Comparison of ENCODE assay signal across 1 cellular context in the genomic region with DNA sequence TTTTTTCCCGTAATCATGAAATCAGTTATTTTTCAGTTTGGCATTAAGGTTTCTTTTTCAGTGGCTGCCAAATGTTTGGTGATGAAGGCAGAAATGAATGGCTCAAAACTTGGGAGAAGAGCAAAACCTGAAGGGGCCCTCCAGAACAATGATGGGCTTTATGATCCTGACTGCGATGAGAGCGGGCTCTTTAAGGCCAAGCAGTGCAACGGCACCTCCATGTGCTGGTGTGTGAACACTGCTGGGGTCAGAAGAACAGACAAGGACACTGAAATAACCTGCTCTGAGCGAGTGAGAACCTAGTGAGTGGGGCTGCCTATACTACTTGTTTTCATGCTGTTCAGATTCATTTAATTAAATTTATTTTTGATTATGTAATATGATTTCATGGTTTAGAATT.
TF ChIP-seq lines count a peak whose summit lies in the region.

No MANE protein-coding gene starts in this region.

TF ChIP-seq in HepG2, 621 proteins besides CTCF, POLR2A, EP300 and RAD21 (continued from another document and continues in another):
- TF ChIP-seq, protein P1, sequence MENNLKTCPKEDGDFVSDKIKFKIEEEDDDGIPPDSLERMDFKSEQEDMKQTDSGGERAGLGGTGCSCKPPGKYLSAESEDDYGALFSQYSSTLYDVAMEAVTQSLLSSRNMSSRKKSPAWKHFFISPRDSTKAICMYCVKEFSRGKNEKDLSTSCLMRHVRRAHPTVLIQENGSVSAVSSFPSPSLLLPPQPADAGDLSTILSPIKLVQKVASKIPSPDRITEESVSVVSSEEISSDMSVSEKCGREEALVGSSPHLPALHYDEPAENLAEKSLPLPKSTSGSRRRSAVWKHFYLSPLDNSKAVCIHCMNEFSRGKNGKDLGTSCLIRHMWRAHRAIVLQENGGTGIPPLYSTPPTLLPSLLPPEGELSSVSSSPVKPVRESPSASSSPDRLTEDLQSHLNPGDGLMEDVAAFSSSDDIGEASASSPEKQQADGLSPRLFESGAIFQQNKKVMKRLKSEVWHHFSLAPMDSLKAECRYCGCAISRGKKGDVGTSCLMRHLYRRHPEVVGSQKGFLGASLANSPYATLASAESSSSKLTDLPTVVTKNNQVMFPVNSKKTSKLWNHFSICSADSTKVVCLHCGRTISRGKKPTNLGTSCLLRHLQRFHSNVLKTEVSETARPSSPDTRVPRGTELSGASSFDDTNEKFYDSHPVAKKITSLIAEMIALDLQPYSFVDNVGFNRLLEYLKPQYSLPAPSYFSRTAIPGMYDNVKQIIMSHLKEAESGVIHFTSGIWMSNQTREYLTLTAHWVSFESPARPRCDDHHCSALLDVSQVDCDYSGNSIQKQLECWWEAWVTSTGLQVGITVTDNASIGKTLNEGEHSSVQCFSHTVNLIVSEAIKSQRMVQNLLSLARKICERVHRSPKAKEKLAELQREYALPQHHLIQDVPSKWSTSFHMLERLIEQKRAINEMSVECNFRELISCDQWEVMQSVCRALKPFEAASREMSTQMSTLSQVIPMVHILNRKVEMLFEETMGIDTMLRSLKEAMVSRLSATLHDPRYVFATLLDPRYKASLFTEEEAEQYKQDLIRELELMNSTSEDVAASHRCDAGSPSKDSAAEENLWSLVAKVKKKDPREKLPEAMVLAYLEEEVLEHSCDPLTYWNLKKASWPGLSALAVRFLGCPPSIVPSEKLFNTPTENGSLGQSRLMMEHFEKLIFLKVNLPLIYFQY (CRISPR knock-in tag; IDR thresholded peaks at IDR 0.05; ENCODE audit: borderline replicate concordance): peak; percentile 50; the same call in 1 of the 2 replicates
- TF ChIP-seq KAT8 (CRISPR knock-in tag; IDR thresholded peaks at IDR 0.05): 0 out of 2 replicates have a peak, but pooled peaks have one; percentile 21
- TF ChIP-seq, protein P2, sequence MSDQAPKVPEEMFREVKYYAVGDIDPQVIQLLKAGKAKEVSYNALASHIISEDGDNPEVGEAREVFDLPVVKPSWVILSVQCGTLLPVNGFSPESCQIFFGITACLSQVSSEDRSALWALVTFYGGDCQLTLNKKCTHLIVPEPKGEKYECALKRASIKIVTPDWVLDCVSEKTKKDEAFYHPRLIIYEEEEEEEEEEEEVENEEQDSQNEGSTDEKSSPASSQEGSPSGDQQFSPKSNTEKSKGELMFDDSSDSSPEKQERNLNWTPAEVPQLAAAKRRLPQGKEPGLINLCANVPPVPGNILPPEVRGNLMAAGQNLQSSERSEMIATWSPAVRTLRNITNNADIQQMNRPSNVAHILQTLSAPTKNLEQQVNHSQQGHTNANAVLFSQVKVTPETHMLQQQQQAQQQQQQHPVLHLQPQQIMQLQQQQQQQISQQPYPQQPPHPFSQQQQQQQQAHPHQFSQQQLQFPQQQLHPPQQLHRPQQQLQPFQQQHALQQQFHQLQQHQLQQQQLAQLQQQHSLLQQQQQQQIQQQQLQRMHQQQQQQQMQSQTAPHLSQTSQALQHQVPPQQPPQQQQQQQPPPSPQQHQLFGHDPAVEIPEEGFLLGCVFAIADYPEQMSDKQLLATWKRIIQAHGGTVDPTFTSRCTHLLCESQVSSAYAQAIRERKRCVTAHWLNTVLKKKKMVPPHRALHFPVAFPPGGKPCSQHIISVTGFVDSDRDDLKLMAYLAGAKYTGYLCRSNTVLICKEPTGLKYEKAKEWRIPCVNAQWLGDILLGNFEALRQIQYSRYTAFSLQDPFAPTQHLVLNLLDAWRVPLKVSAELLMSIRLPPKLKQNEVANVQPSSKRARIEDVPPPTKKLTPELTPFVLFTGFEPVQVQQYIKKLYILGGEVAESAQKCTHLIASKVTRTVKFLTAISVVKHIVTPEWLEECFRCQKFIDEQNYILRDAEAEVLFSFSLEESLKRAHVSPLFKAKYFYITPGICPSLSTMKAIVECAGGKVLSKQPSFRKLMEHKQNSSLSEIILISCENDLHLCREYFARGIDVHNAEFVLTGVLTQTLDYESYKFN (CRISPR knock-in tag; conservative IDR thresholded peaks at IDR 0.05): 0 out of 2 replicates have a peak, but pooled peaks have one; percentile 19
- peak; percentile 54; the same call in 1 of the 2 replicates for TF ChIP-seq SOX5 (CRISPR knock-in tag; IDR thresholded peaks at IDR 0.05; ENCODE audit: borderline replicate concordance)
- TF ChIP-seq, protein P3, sequence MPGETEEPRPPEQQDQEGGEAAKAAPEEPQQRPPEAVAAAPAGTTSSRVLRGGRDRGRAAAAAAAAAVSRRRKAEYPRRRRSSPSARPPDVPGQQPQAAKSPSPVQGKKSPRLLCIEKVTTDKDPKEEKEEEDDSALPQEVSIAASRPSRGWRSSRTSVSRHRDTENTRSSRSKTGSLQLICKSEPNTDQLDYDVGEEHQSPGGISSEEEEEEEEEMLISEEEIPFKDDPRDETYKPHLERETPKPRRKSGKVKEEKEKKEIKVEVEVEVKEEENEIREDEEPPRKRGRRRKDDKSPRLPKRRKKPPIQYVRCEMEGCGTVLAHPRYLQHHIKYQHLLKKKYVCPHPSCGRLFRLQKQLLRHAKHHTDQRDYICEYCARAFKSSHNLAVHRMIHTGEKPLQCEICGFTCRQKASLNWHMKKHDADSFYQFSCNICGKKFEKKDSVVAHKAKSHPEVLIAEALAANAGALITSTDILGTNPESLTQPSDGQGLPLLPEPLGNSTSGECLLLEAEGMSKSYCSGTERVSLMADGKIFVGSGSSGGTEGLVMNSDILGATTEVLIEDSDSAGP (CRISPR knock-in tag; IDR thresholded peaks at IDR 0.05; ENCODE audit: borderline replicate concordance): peak; percentile 89
- 0 out of 2 replicates have a peak, but pooled peaks have one; percentile 30 for TF ChIP-seq ZMYM4 (CRISPR knock-in tag; IDR thresholded peaks at IDR 0.05)
- TF ChIP-seq MXD4 (CRISPR knock-in tag; IDR thresholded peaks at IDR 0.05): peak; percentile 74; the same call in 1 of the 2 replicates
- no peak for TF ChIP-seq ZNF775 (CRISPR knock-in tag; IDR thresholded peaks at IDR 0.05; ENCODE audit: borderline replicate concordance)
- peak; percentile 72; the same call in 1 of the 2 replicates for TF ChIP-seq RXRB (CRISPR knock-in tag; IDR thresholded peaks at IDR 0.05; ENCODE audit: borderline replicate concordance)
- TF ChIP-seq SMC3 (IDR thresholded peaks at IDR 0.05; ENCODE audit: low read length): peak; percentile 99
- TF ChIP-seq MIER3 (CRISPR knock-in tag; IDR thresholded peaks at IDR 0.05; ENCODE audit: borderline replicate concordance): peak; percentile 29; the same call in 1 of the 2 replicates
- no peak for TF ChIP-seq RFX3 (CRISPR knock-in tag; IDR thresholded peaks at IDR 0.05)
- TF ChIP-seq, protein P4, sequence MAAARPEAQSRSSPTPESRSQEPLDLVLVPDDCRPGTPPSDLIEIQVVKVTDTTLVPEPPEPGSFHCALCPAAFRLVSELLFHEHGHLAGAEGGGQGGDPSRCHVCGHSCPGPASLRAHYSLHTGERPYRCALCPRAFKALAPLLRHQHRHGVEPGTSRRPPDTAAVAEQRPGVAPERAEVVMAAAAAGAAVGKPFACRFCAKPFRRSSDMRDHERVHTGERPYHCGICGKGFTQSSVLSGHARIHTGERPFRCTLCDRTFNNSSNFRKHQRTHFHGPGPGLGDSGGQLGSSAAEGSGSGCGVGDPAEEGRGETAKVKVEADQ (CRISPR knock-in tag; IDR thresholded peaks at IDR 0.05; ENCODE audit: borderline replicate concordance): no peak
- TF ChIP-seq, protein P5, sequence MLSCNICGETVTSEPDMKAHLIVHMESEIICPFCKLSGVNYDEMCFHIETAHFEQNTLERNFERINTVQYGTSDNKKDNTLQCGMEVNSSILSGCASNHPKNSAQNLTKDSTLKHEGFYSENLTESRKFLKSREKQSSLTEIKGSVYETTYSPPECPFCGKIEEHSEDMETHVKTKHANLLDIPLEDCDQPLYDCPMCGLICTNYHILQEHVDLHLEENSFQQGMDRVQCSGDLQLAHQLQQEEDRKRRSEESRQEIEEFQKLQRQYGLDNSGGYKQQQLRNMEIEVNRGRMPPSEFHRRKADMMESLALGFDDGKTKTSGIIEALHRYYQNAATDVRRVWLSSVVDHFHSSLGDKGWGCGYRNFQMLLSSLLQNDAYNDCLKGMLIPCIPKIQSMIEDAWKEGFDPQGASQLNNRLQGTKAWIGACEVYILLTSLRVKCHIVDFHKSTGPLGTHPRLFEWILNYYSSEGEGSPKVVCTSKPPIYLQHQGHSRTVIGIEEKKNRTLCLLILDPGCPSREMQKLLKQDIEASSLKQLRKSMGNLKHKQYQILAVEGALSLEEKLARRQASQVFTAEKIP (CRISPR knock-in tag; IDR thresholded peaks at IDR 0.05; ENCODE audit: borderline replicate concordance): no peak
- TF ChIP-seq, protein P6, sequence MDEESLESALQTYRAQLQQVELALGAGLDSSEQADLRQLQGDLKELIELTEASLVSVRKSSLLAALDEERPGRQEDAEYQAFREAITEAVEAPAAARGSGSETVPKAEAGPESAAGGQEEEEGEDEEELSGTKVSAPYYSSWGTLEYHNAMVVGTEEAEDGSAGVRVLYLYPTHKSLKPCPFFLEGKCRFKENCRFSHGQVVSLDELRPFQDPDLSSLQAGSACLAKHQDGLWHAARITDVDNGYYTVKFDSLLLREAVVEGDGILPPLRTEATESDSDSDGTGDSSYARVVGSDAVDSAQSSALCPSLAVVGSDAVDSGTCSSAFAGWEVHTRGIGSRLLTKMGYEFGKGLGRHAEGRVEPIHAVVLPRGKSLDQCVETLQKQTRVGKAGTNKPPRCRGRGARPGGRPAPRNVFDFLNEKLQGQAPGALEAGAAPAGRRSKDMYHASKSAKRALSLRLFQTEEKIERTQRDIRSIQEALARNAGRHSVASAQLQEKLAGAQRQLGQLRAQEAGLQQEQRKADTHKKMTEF (CRISPR knock-in tag; IDR thresholded peaks at IDR 0.05): peak; percentile 22; the same call in 1 of the 2 replicates
- no peak for TF ChIP-seq ZFP36L2 (CRISPR knock-in tag; IDR thresholded peaks at IDR 0.05)
- 0 out of 2 replicates have a peak, but pooled peaks have one; percentile 23 for TF ChIP-seq BCL6 (CRISPR knock-in tag; IDR thresholded peaks at IDR 0.05)
- TF ChIP-seq, protein P7, sequence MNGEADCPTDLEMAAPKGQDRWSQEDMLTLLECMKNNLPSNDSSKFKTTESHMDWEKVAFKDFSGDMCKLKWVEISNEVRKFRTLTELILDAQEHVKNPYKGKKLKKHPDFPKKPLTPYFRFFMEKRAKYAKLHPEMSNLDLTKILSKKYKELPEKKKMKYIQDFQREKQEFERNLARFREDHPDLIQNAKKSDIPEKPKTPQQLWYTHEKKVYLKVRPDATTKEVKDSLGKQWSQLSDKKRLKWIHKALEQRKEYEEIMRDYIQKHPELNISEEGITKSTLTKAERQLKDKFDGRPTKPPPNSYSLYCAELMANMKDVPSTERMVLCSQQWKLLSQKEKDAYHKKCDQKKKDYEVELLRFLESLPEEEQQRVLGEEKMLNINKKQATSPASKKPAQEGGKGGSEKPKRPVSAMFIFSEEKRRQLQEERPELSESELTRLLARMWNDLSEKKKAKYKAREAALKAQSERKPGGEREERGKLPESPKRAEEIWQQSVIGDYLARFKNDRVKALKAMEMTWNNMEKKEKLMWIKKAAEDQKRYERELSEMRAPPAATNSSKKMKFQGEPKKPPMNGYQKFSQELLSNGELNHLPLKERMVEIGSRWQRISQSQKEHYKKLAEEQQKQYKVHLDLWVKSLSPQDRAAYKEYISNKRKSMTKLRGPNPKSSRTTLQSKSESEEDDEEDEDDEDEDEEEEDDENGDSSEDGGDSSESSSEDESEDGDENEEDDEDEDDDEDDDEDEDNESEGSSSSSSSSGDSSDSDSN (CRISPR knock-in tag; IDR thresholded peaks at IDR 0.05): no peak
- TF ChIP-seq, protein P8, sequence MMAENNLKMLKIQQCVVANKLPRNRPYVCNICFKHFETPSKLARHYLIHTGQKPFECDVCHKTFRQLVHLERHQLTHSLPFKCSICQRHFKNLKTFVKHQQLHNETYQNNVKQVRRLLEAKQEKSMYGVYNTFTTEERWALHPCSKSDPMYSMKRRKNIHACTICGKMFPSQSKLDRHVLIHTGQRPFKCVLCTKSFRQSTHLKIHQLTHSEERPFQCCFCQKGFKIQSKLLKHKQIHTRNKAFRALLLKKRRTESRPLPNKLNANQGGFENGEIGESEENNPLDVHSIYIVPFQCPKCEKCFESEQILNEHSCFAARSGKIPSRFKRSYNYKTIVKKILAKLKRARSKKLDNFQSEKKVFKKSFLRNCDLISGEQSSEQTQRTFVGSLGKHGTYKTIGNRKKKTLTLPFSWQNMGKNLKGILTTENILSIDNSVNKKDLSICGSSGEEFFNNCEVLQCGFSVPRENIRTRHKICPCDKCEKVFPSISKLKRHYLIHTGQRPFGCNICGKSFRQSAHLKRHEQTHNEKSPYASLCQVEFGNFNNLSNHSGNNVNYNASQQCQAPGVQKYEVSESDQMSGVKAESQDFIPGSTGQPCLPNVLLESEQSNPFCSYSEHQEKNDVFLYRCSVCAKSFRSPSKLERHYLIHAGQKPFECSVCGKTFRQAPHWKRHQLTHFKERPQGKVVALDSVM (CRISPR knock-in tag; IDR thresholded peaks at IDR 0.05): no peak
- TF ChIP-seq, protein P9, sequence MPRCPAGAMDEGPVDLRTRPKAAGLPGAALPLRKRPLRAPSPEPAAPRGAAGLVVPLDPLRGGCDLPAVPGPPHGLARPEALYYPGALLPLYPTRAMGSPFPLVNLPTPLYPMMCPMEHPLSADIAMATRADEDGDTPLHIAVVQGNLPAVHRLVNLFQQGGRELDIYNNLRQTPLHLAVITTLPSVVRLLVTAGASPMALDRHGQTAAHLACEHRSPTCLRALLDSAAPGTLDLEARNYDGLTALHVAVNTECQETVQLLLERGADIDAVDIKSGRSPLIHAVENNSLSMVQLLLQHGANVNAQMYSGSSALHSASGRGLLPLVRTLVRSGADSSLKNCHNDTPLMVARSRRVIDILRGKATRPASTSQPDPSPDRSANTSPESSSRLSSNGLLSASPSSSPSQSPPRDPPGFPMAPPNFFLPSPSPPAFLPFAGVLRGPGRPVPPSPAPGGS (CRISPR knock-in tag; IDR thresholded peaks at IDR 0.05): 0 out of 2 replicates have a peak, but pooled peaks have one; percentile 36
- TF ChIP-seq ZFAT (CRISPR knock-in tag; conservative IDR thresholded peaks at IDR 0.05): no peak
- TF ChIP-seq XRCC5 (optimal IDR thresholded peaks at IDR 0.05; ENCODE audit: low read length): peak; percentile 66
- no peak for TF ChIP-seq MEIS1 (CRISPR knock-in tag; IDR thresholded peaks at IDR 0.05; ENCODE audit: borderline replicate concordance)
- TF ChIP-seq, protein P10, sequence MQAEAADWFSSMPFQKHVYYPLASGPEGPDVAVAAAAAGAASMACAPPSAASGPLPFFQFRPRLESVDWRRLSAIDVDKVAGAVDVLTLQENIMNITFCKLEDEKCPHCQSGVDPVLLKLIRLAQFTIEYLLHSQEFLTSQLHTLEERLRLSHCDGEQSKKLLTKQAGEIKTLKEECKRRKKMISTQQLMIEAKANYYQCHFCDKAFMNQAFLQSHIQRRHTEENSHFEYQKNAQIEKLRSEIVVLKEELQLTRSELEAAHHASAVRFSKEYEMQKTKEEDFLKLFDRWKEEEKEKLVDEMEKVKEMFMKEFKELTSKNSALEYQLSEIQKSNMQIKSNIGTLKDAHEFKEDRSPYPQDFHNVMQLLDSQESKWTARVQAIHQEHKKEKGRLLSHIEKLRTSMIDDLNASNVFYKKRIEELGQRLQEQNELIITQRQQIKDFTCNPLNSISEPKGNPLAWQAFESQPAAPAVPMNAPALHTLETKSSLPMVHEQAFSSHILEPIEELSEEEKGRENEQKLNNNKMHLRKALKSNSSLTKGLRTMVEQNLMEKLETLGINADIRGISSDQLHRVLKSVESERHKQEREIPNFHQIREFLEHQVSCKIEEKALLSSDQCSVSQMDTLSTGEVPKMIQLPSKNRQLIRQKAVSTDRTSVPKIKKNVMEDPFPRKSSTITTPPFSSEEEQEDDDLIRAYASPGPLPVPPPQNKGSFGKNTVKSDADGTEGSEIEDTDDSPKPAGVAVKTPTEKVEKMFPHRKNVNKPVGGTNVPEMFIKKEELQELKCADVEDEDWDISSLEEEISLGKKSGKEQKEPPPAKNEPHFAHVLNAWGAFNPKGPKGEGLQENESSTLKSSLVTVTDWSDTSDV (CRISPR knock-in tag; IDR thresholded peaks at IDR 0.05): no peak
